8 cellular contexts compared by ENCODE assay signal in the genomic region with DNA sequence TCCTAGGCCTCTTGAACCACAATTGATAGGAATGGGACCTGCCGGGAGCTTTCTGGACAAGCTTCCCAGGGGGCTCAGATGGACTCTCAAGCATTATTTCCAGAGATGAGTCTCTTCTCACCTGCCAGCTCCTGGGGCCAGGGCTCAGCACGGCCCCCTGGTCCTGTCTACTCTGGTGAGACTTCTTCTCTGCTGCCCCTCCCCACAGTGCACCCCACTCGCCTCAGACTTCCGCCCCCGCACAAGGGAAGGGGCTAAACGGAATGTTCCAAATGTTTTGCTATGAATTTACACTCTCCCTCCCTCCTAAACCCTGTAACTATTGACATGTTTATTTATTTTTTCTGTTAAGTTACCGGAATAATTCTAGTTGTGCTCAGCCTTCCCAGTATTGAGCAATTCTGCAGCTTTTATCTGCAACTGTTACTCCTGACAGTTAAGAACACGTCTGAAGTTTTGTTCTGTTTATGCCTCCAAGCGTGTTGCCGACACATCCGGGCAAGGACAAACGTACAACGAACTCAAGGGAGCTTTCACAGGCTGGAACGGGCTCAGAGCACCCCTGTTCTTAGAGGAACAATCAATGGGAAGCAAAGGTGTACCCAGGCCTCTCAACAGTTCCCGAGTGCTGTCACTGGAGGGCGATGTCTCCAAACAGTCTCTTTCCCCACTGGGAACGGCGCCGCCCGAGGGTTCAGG. TPM values are rescaled to one million over a fixed set of nuclear protein-coding genes. Genes with fewer than 3 reads are reported as not detected.
DNase-seq lines count a peak whose midpoint lies in the region; ATAC-seq, FAIRE-seq and TF ChIP-seq lines count a peak whose summit lies in the region.

No MANE protein-coding gene starts in this region.

- peaks cover 4 to 17% of the 10 kb centered on the region in 2 donors for H3K4me1 Mint-ChIP-seq in natural killer cell treated with Interleukin-12 subunit alpha and Interleukin-12 subunit beta and Interleukin-15 and Interleukin-18, amount 100 ng/mL, for 72 hours (ENCODE audit: low read depth in 2 of 2)

- peak; percentile 68 for ATAC-seq in HG03135 (IDR thresholded peaks at IDR 0.05; ENCODE audit: unreplicated experiment)
- ATAC-seq in omental fat pad (ENCODE audit: low FRiP score): peak; percentile 90
- no peak for ATAC-seq in natural killer cell treated with Interleukin-12 subunit alpha and Interleukin-12 subunit beta and Interleukin-15 and Interleukin-18, amount 100 ng/mL, for 72 hours

- FAIRE-seq in D721Med (lab: Jason Lieb, UNC): no peak
- FAIRE-seq in GM19239 (lab: Jason Lieb, UNC): peak; percentile 64

- no peaks in the 10 kb centered on the region for H3K9me3 Mint-ChIP-seq in natural killer cell treated with Interleukin-12 subunit alpha and Interleukin-12 subunit beta and Interleukin-15 and Interleukin-18, amount 100 ng/mL, for 72 hours

- DNase-seq in D721Med (ENCODE audit: insufficient read length, low spot score) (peak; percentile 32), GM19239 (ENCODE audit: insufficient read length, low spot score) (peak; percentile 43), NCI-H510A (lab: John Stamatoyannopoulos, UW) (peak; percentile 66), fibroblast of the conjunctiva (ENCODE audit: low read depth) (peak; percentile 68), omental fat pad (ENCODE audit: low spot score) (no peak)
- DNase-seq in activated CD8-positive, alpha-beta memory T cell treated with anti-CD3 and anti-CD28 coated beads, Interleukin-2, amount 50 U/mL, for 48 hours: peak; percentile 69
- no peak for DNase-seq in natural killer cell treated with Interleukin-12 subunit alpha and Interleukin-12 subunit beta and Interleukin-15 and Interleukin-18, amount 100 ng/mL, for 72 hours (ENCODE audit: low spot score)

- TF ChIP-seq CTCF in D721Med (IDR thresholded peaks at IDR 0.05; ENCODE audit: insufficient read depth, missing control alignments) (peak; percentile 81), omental fat pad (IDR thresholded peaks at IDR 0.05) (no peak)

- peaks cover 18 to 21% of the 10 kb centered on the region in 2 donors for H3K27me3 Mint-ChIP-seq in natural killer cell treated with Interleukin-12 subunit alpha and Interleukin-12 subunit beta and Interleukin-15 and Interleukin-18, amount 100 ng/mL, for 72 hours

- no peak overlapping the region for H3K4me3 Mint-ChIP-seq in natural killer cell treated with Interleukin-12 subunit alpha and Interleukin-12 subunit beta and Interleukin-15 and Interleukin-18, amount 100 ng/mL, for 72 hours

- H3K36me3 Mint-ChIP-seq in natural killer cell treated with Interleukin-12 subunit alpha and Interleukin-12 subunit beta and Interleukin-15 and Interleukin-18, amount 100 ng/mL, for 72 hours: no peaks in the 10 kb centered on the region

- no peak overlapping the region for H3K27ac Mint-ChIP-seq in natural killer cell treated with Interleukin-12 subunit alpha and Interleukin-12 subunit beta and Interleukin-15 and Interleukin-18, amount 100 ng/mL, for 72 hours

RNA-seq across cellular contexts. Expression of gene FHIP2A, which starts 55.2 kb away (rescaled TPM):
- 10 to 100 TPM; 21.0 to 37.4 (median 30.2) TPM for total RNA-seq in omental fat pad
- total RNA-seq in natural killer cell treated with Interleukin-12 subunit alpha and Interleukin-12 subunit beta and Interleukin-15 and Interleukin-18, amount 100 ng/mL, for 72 hours: 10 to 100 TPM; 16.4 to 23.9 TPM

Comparison
In these comparisons a context has a peak if more than half of its experiments do, and no peak if none do; other contexts are left out.
1. DNase-seq: peak in D721Med (single experiment), GM19239 (single experiment), NCI-H510A (single experiment), activated CD8-positive, alpha-beta memory T cell treated with anti-CD3 and anti-CD28 coated beads, Interleukin-2, amount 50 U/mL, for 48 hours (single experiment) and fibroblast of the conjunctiva (single experiment); none in omental fat pad (single experiment) and natural killer cell treated with Interleukin-12 subunit alpha and Interleukin-12 subunit beta and Interleukin-15 and Interleukin-18, amount 100 ng/mL, for 72 hours (single experiment).
2. ATAC-seq: peak in HG03135 (single experiment) and omental fat pad (single experiment); none in natural killer cell treated with Interleukin-12 subunit alpha and Interleukin-12 subunit beta and Interleukin-15 and Interleukin-18, amount 100 ng/mL, for 72 hours (0 of 2).